ENCODE assay signal across 9 cellular contexts in the genomic region with DNA sequence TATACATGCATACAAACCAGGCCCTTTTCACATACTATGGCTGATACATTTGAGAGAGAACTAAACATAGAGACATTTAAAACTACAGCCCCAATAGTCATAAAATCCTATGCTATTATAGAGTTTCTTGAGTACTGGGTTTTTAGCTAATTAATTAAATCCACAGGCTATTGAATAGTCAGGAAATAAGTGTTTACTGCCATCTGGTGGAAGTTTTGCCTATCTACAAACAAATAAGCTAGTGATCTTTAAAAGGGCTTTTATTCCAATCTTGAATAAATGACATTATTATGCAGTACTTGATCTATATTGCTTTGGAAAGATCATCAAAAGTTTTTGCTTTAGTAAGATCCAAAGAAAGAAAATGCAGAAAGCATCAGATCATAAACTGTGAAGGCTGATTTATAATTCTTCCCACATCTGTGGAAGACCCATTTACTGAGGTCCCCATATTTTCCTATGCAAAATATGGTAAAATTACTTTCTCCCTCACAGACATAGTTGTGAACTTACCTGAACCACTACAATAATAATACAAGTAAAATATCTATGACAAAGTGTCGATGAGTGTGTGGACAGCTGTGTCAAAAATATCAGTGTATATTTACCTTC.
DNase-seq lines count a peak whose midpoint lies in the region; ATAC-seq and TF ChIP-seq lines count a peak whose summit lies in the region.
"Had no signal": no experiment of that assay in that cellular context is flagged by ENCODE, and none has a peak within 500 bp of the region (broad histone marks: within the 10 kb centered on the region; RNA-seq: fewer than 3 reads in every experiment).

No MANE protein-coding gene starts in this region.

- no peaks in the 10 kb centered on the region for H3K79me2 ChIP-seq in PC-9 (ENCODE audit: low read depth)

- H3K36me3 Mint-ChIP-seq in CD4-positive, alpha-beta memory T cell, result peaks cover 21 to 25% of the 10 kb centered on the region in 2 donors

- H3K4me3 ChIP-seq in CD4-positive, alpha-beta memory T cell (ENCODE audit: low read length in 2 of 2), result no peak overlapping the region
- H3K4me3 ChIP-seq in HEK293 (ENCODE audit: low read depth, low read length) (no peak overlapping the region), PC-9 (no peak overlapping the region), epithelial cell of esophagus (ENCODE audit: low read length) (no peak overlapping the region), prostate gland (no peak overlapping the region)

- no peaks in the 10 kb centered on the region for H3K27me3 Mint-ChIP-seq in CD4-positive, alpha-beta memory T cell
- H3K27me3 Mint-ChIP-seq: IgD-negative memory B cell had no signal

- no peaks in the 10 kb centered on the region for H3K27me3 ChIP-seq in CD4-positive, alpha-beta memory T cell (ENCODE audit: insufficient read depth, low read length)
- no peaks in the 10 kb centered on the region for H3K27me3 ChIP-seq in PC-9 (ENCODE audit: insufficient read depth, low read depth)
- H3K27me3 ChIP-seq in prostate gland (replicated peaks; ENCODE audit: insufficient read depth), result no peaks in the 10 kb centered on the region

- ATAC-seq in GM21786 (IDR thresholded peaks at IDR 0.05; ENCODE audit: unreplicated experiment) (no peak), HG03097 (IDR thresholded peaks at IDR 0.05; ENCODE audit: low FRiP score, unreplicated experiment) (no peak)

- 100% methylated on average over 1 of the region's 1 CpG for WGBS in prostate gland

- BruUV-seq in PC-9 (replicated peaks; lab: Mats Ljungman, UMichigan), result no TSS peak

- H3K4me1 Mint-ChIP-seq in CD4-positive, alpha-beta memory T cell, result no peaks in the 10 kb centered on the region

- no peaks in the 10 kb centered on the region for H3K9me3 Mint-ChIP-seq in CD4-positive, alpha-beta memory T cell

- no peaks in the 10 kb centered on the region for H3K9me3 ChIP-seq in CD4-positive, alpha-beta memory T cell (ENCODE audit: control insufficient read depth in 1 of 2, low read length in 2 of 2)
- H3K9me3 ChIP-seq in HEK293 (ENCODE audit: control insufficient read depth, insufficient read depth, low read depth, low read length), result no peaks in the 10 kb centered on the region
- H3K9me3 ChIP-seq in PC-9 (ENCODE audit: insufficient read depth, low read depth), result no peaks in the 10 kb centered on the region; the same call in 1 of the 2 replicates
- no peaks in the 10 kb centered on the region for H3K9me3 ChIP-seq in prostate gland

- H2AFZ ChIP-seq in PC-9, result no peak overlapping the region

- H3K4me2 ChIP-seq in PC-9, result no peak overlapping the region

- CTCF ChIA-PET in CD4-positive, alpha-beta memory T cell (lab: Charles Lee; ENCODE audit: partially characterized antibody), result interaction anchor here (0.8 to 1.3 kb wide), 6 partner anchors 9 to 612 kb away, joined by 3 to 11 read pairs (median 4); no protein-coding TSS in a partner anchor
- CTCF ChIA-PET in HEK293 (lab: Yijun Ruan, JAX) (interaction anchor here (0.5 to 2.4 kb wide), 25 partner anchors 9 to 1110 kb away, joined by 3 to 18 read pairs (median 4); no protein-coding TSS in a partner anchor), PC-9 (lab: Charles Lee) (interaction anchor here (0.6 to 1.1 kb wide), 15 partner anchors 9 to 1710 kb away, joined by 3 to 10 read pairs (median 4); partner anchors contain the start of genes ITPR2 and STK38L)

- H3K27ac Mint-ChIP-seq in CD4-positive, alpha-beta memory T cell, result peak overlapping the region in 1 of 7 donors; percentile 47
- H3K27ac Mint-ChIP-seq: IgD-negative memory B cell had no signal

- no peaks in the 10 kb centered on the region for H3K9me2 ChIP-seq in PC-9 (ENCODE audit: insufficient read depth)

- TF ChIP-seq CTCF in HEK293 (tag by site-specific recombination; IDR thresholded peaks at IDR 0.05), result no peak; the same call in 1 of the 2 replicates
- peak; percentile 78 for TF ChIP-seq CTCF in PC-9 (conservative IDR thresholded peaks at IDR 0.05)
- peak; percentile 56 for TF ChIP-seq CTCF in epithelial cell of esophagus (IDR thresholded peaks at IDR 0.05; ENCODE audit: insufficient read depth, low read depth, low read length, missing control alignments)
- TF ChIP-seq CTCF in prostate gland (IDR thresholded peaks at IDR 0.05), result peak in 3 of 4 experiments; percentile 54 to 71 (median 61)
- TF ChIP-seq CTCF in GM20000 (IDR thresholded peaks at IDR 0.05; ENCODE audit: extremely low read depth, missing control alignments), result no peak

- H3K4me3 Mint-ChIP-seq in CD4-positive, alpha-beta memory T cell, result no peak overlapping the region
- H3K4me3 Mint-ChIP-seq: IgD-negative memory B cell had no signal

- peaks cover 4% of the 10 kb centered on the region for H3K36me3 ChIP-seq in CD4-positive, alpha-beta memory T cell (ENCODE audit: insufficient read depth, low read length)
- H3K36me3 ChIP-seq in HEK293 (ENCODE audit: control insufficient read depth in 2 of 2, insufficient read depth in 1 of 2, low read length in 2 of 2), result no peaks in the 10 kb centered on the region
- no peaks in the 10 kb centered on the region for H3K36me3 ChIP-seq in PC-9 (ENCODE audit: low read depth)
- H3K36me3 ChIP-seq in prostate gland, result no peaks in the 10 kb centered on the region

- intact Hi-C loops in CD4-positive, alpha-beta memory T cell (cut with micrococcal nuclease), result loop anchor here (1.0 kb wide), 1 partner anchor 604 kb away; no protein-coding TSS in a partner anchor
- intact Hi-C loops in PC-9 (cut with micrococcal nuclease; ENCODE audit: unreplicated experiment), result loop anchor here (2.0 to 10.0 kb wide), 5 partner anchors 49 to 1265 kb away; no protein-coding TSS in a partner anchor
- intact Hi-C loops in prostate gland (cut with DNase I), result no loop called here

- no peaks in the 10 kb centered on the region for H4K20me1 ChIP-seq in PC-9 (ENCODE audit: insufficient read depth)

- no peaks in the 10 kb centered on the region for H3F3A ChIP-seq in PC-9 (ENCODE audit: insufficient read depth, low read depth)

- no peak for TF ChIP-seq POLR2A in prostate gland (IDR thresholded peaks at IDR 0.05)

- DNase-seq in CD4-positive, alpha-beta memory T cell, result peak in 4 of 5 donors; percentile 14 to 23 (median 18)
- peak in 1 of 2 experiments; percentile 40 for DNase-seq in PC-9
- peak; percentile 58 for DNase-seq in epithelial cell of esophagus (ENCODE audit: low read depth)
- DNase-seq in prostate gland (ENCODE audit: low spot score), result no peak
- DNase-seq in GM20000 (ENCODE audit: low spot score), result no peak

- POLR2A ChIA-PET in CD4-positive, alpha-beta memory T cell (lab: Charles Lee; ENCODE audit: partially characterized antibody), result no interaction called here
- POLR2A ChIA-PET in HEK293 (lab: Yijun Ruan, JAX), result no interaction called here
- POLR2A ChIA-PET in PC-9 (lab: Charles Lee; ENCODE audit: unreplicated experiment), result interaction anchor here (0.6 to 0.7 kb wide), 2 partner anchors 314 to 608 kb away, joined by 7 to 11 read pairs; no protein-coding TSS in a partner anchor

- no peak overlapping the region for H3K27ac ChIP-seq in CD4-positive, alpha-beta memory T cell (ENCODE audit: low read depth, low read length)
- H3K27ac ChIP-seq in HEK293 (ENCODE audit: extremely low read depth, low read depth, low read length) (no peak overlapping the region), PC-9 (no peak overlapping the region), prostate gland (no peak overlapping the region)

- H3K4me1 ChIP-seq in CD4-positive, alpha-beta memory T cell (ENCODE audit: insufficient read depth, low read length), result no peaks in the 10 kb centered on the region
- peaks cover 5% of the 10 kb centered on the region; the same call in 1 of the 2 replicates for H3K4me1 ChIP-seq in HEK293 (ENCODE audit: control insufficient read depth, insufficient read depth, low read length)
- H3K4me1 ChIP-seq in PC-9 (replicated peaks; ENCODE audit: insufficient read depth), result peaks cover 7% of the 10 kb centered on the region; the same call in 1 of the 2 replicates
- peaks cover 11% of the 10 kb centered on the region for H3K4me1 ChIP-seq in prostate gland (replicated peaks)

TF ChIP-seq in HEK293, 187 proteins besides CTCF, POLR2A, EP300 and RAD21 (continues in another document):
- TF ChIP-seq, protein P1, sequence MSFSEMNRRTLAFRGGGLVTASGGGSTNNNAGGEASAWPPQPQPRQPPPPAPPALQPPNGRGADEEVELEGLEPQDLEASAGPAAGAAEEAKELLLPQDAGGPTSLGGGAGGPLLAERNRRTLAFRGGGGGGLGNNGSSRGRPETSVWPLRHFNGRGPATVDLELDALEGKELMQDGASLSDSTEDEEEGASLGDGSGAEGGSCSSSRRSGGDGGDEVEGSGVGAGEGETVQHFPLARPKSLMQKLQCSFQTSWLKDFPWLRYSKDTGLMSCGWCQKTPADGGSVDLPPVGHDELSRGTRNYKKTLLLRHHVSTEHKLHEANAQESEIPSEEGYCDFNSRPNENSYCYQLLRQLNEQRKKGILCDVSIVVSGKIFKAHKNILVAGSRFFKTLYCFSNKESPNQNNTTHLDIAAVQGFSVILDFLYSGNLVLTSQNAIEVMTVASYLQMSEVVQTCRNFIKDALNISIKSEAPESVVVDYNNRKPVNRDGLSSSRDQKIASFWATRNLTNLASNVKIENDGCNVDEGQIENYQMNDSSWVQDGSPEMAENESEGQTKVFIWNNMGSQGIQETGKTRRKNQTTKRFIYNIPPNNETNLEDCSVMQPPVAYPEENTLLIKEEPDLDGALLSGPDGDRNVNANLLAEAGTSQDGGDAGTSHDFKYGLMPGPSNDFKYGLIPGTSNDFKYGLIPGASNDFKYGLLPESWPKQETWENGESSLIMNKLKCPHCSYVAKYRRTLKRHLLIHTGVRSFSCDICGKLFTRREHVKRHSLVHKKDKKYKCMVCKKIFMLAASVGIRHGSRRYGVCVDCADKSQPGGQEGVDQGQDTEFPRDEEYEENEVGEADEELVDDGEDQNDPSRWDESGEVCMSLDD (tag by site-specific recombination; IDR thresholded peaks at IDR 0.05), result no peak
- TF ChIP-seq SCRT1 (tag by site-specific recombination; IDR thresholded peaks at IDR 0.05; ENCODE audit: borderline replicate concordance), result peak; percentile 67; the same call in 1 of the 2 replicates
- peak; percentile 48; the same call in 1 of the 2 replicates for TF ChIP-seq ZNF664 (tag by site-specific recombination; IDR thresholded peaks at IDR 0.05)
- no peak for TF ChIP-seq GFI1B (tag by site-specific recombination; IDR thresholded peaks at IDR 0.05)
- TF ChIP-seq ZNF654 (tag by site-specific recombination; IDR thresholded peaks at IDR 0.05; ENCODE audit: low read depth), result peak; percentile 79

Comparison
In these comparisons a context has a peak if more than half of its experiments do, and no peak if none do; other contexts are left out.
1. DNase-seq: peak in CD4-positive, alpha-beta memory T cell (4 of 5) and epithelial cell of esophagus (single experiment); none in prostate gland (single experiment) and GM20000 (single experiment).
2. CTCF ChIP-seq: peak in PC-9 (single experiment), epithelial cell of esophagus (single experiment) and prostate gland (3 of 4); none in HEK293 (single experiment) and GM20000 (single experiment).